Comparison of ENCODE assay signal across 19 cellular contexts in the genomic region with DNA sequence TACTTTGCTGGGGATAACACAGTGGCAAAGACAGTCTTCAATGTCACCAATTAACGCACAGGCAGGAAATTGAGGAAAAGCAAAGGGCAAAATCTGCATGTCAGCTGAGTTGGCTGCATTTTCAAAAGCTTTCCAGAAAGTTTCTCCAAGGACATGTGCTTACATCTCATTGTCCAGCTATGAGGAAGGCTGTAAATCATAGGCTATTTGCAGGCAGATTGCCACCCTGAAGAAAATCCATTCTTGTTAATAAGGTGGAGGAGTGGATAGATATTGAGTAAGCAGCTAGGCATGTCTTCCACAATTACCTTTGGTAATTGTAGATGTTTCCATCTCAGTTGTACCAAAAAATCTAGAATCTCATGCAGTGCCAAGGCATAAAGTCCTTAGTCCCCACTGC.
A peak's percentile ranks its signal among the peaks of the same experiment; 100 is the strongest.
DNase-seq lines count a peak whose midpoint lies in the region; ATAC-seq, FAIRE-seq and TF ChIP-seq lines count a peak whose summit lies in the region.
"Had no signal": no experiment of that assay in that cellular context is flagged by ENCODE, and none has a peak within 500 bp of the region (broad histone marks: within the 10 kb centered on the region; RNA-seq: fewer than 3 reads in every experiment).

No MANE protein-coding gene starts in this region.

- no peak overlapping the region for H2AFZ ChIP-seq in IMR-90 (replicated peaks; ENCODE audit: low read length, poor library complexity)
- no peak overlapping the region for H2AFZ ChIP-seq in H1 (ENCODE audit: low read length)
- H2AFZ ChIP-seq: GM23248 had no signal

- H2BK15ac ChIP-seq in IMR-90 (ENCODE audit: low read depth, low read length) (no peak overlapping the region), H1 (ENCODE audit: low read length) (no peak overlapping the region)

- no peak overlapping the region for H3K18ac ChIP-seq in IMR-90 (ENCODE audit: low read depth, low read length)
- H3K18ac ChIP-seq in H1 (ENCODE audit: extremely low read depth, low read length), result no peak overlapping the region

- no peaks in the 10 kb centered on the region for H3K36me3 ChIP-seq in IMR-90 (ENCODE audit: control insufficient read depth, insufficient read depth, low read length)
- no peaks in the 10 kb centered on the region for H3K36me3 ChIP-seq in H1 (ENCODE audit: control insufficient read depth in 2 of 4, insufficient read depth in 4 of 4, low read length in 3 of 4)
- H3K36me3 ChIP-seq: BE2C, HAP-1 had no signal

- H3K27me3 ChIP-seq in IMR-90 (ENCODE audit: control insufficient read depth, insufficient read depth, low read length), result no peaks in the 10 kb centered on the region
- H3K27me3 ChIP-seq in H1 (replicated peaks in 1 of 4; ENCODE audit: control insufficient read depth in 3 of 4, extremely low read depth in 1 of 4, insufficient read depth in 3 of 4, low read length in 3 of 4), result no peaks in the 10 kb centered on the region
- H3K27me3 ChIP-seq: BE2C had no signal

- H4K91ac ChIP-seq in IMR-90 (ENCODE audit: insufficient read depth, low read depth, low read length), result no peak overlapping the region
- no peak overlapping the region for H4K91ac ChIP-seq in H1 (replicated peaks; ENCODE audit: insufficient read length, low read length)

- H3K56ac ChIP-seq in IMR-90 (ENCODE audit: extremely low read depth, insufficient read depth, low read length) (no peak overlapping the region), H1 (replicated peaks; ENCODE audit: insufficient read length, low read depth, low read length) (no peak overlapping the region)

- DNase-seq in EH (ENCODE audit: low read depth) (peak; percentile 37), IMR-90 (peak; percentile 19), H1 (ENCODE audit: low read depth in 1 of 2, low spot score in 2 of 2) (no peak), kidney tubule cell (ENCODE audit: low spot score) (peak; percentile 45), G401 (ENCODE audit: low spot score) (no peak)
- DNase-seq: BE2C, GM23248, NCI-H1694, NCI-H2081, NCI-H2171, NCI-H446, Right ventricle myocardium superior had no signal

- H3K4me2 ChIP-seq in IMR-90 (ENCODE audit: low read depth, low read length) (no peak overlapping the region), H1 (ENCODE audit: insufficient read depth in 1 of 2, low read depth in 2 of 2, low read length in 2 of 2) (no peak overlapping the region)
- H3K4me2 ChIP-seq: KMS-11 had no signal

- H3K9me3 ChIP-seq in IMR-90 (ENCODE audit: control insufficient read depth, insufficient read depth, low read length), result no peaks in the 10 kb centered on the region
- no peaks in the 10 kb centered on the region for H3K9me3 ChIP-seq in H1 (ENCODE audit: insufficient read depth in 2 of 2, low read depth in 1 of 2, low read length in 1 of 2)
- H3K9me3 ChIP-seq: BE2C, HAP-1 had no signal

- ATAC-seq in IMR-90 (ENCODE audit: low read depth) (no peak), GM18505 (IDR thresholded peaks at IDR 0.05; ENCODE audit: unreplicated experiment) (no peak), HG03469 (IDR thresholded peaks at IDR 0.05; ENCODE audit: unreplicated experiment) (no peak), GM19395 (IDR thresholded peaks at IDR 0.05; ENCODE audit: unreplicated experiment) (no peak)

- H3K23ac ChIP-seq in IMR-90 (ENCODE audit: low read depth, low read length), result no peak overlapping the region
- no peak overlapping the region for H3K23ac ChIP-seq in H1 (ENCODE audit: insufficient read length)

- H2BK20ac ChIP-seq in IMR-90 (ENCODE audit: low read depth, low read length), result no peak overlapping the region
- H2BK20ac ChIP-seq in H1 (ENCODE audit: low read length), result no peak overlapping the region

- no peak for TF ChIP-seq RAD21 in IMR-90 (IDR thresholded peaks at IDR 0.05; ENCODE audit: low read length)
- no peak for TF ChIP-seq RAD21 in H1 (IDR thresholded peaks at IDR 0.05 in 1 of 2, conservative IDR thresholded peaks at IDR 0.05 in 1 of 2; ENCODE audit: low read depth in 2 of 2, low read length in 2 of 2)

- H3K79me1 ChIP-seq in IMR-90 (ENCODE audit: low read depth in 1 of 2, low read length in 2 of 2), result no peaks in the 10 kb centered on the region
- H3K79me1 ChIP-seq in H1 (ENCODE audit: low read depth, low read length), result no peaks in the 10 kb centered on the region

- H4K5ac ChIP-seq in IMR-90 (ENCODE audit: low read depth, low read length) (no peak overlapping the region), H1 (ENCODE audit: insufficient read length, low read depth, low read length) (no peak overlapping the region)

- no peaks in the 10 kb centered on the region for H3K79me2 ChIP-seq in H1 (ENCODE audit: control insufficient read depth in 1 of 2, insufficient read depth in 2 of 2, low read length in 2 of 2)

- H3K27ac ChIP-seq in IMR-90 (ENCODE audit: insufficient read depth, low read length) (no peak overlapping the region), H1 (ENCODE audit: low read depth, low read length) (no peak overlapping the region)
- H3K27ac ChIP-seq: GM23248, KMS-11 had no signal

- intact Hi-C loops in IMR-90 (cut with micrococcal nuclease), result no loop called here

- H4K20me1 ChIP-seq in IMR-90 (ENCODE audit: insufficient read depth, low read length), result no peaks in the 10 kb centered on the region
- no peaks in the 10 kb centered on the region for H4K20me1 ChIP-seq in H1 (replicated peaks in 1 of 2; ENCODE audit: control insufficient read depth in 1 of 2, insufficient read depth in 2 of 2, low read length in 2 of 2)

- no peak overlapping the region for H3K9ac ChIP-seq in IMR-90 (ENCODE audit: low read depth, low read length)
- no peak overlapping the region for H3K9ac ChIP-seq in H1 (replicated peaks in 1 of 4; ENCODE audit: extremely low read depth in 1 of 4, low read depth in 3 of 4, low read length in 3 of 4)
- H3K9ac ChIP-seq: GM23248, KMS-11 had no signal

- H3K4me1 ChIP-seq in IMR-90 (ENCODE audit: control insufficient read depth, insufficient read depth, low read length), result no peaks in the 10 kb centered on the region
- H3K4me1 ChIP-seq in H1 (replicated peaks in 1 of 4; ENCODE audit: control insufficient read depth in 3 of 4, insufficient read depth in 4 of 4, low read length in 3 of 4), result no peaks in the 10 kb centered on the region
- H3K4me1 ChIP-seq: BE2C, HAP-1 had no signal

- POLR2A ChIA-PET in IMR-90 (lab: Charles Lee; ENCODE audit: unreplicated experiment) (no interaction called here), H1 (lab: Charles Lee; ENCODE audit: partially characterized antibody) (no interaction called here)

- H3K4ac ChIP-seq in IMR-90 (ENCODE audit: low read depth, low read length) (no peak overlapping the region), H1 (replicated peaks; ENCODE audit: insufficient read length, low read depth, low read length) (no peak overlapping the region)

- no peaks in the 10 kb centered on the region for H3K9me1 ChIP-seq in IMR-90 (ENCODE audit: insufficient read depth, low read length)

- TF ChIP-seq POLR2A in IMR-90 (IDR thresholded peaks at IDR 0.05; ENCODE audit: low read depth, low read length) (no peak), H1 (IDR thresholded peaks at IDR 0.05; ENCODE audit: control extremely low read depth in 1 of 2, low read depth in 2 of 2, low read length in 2 of 2) (no peak), GM18505 (IDR thresholded peaks at IDR 0.05; ENCODE audit: borderline replicate concordance, extremely low read depth, insufficient read depth, insufficient read length) (no peak)

- 0 out of 2 replicates have a peak overlapping the region, but pooled peaks have one; percentile 32 for H2BK12ac ChIP-seq in H1 (ENCODE audit: low read depth, low read length)

- H3K4me3 ChIP-seq in IMR-90 (ENCODE audit: insufficient read depth, low read depth, low read length) (no peak overlapping the region), H1 (ENCODE audit: extremely low read depth in 1 of 4, insufficient read depth in 2 of 4, low read depth in 3 of 4, low read length in 4 of 4) (no peak overlapping the region)
- H3K4me3 ChIP-seq: GM23248, HAP-1 had no signal

- no peak for TF ChIP-seq EP300 in H1 (IDR thresholded peaks at IDR 0.05; ENCODE audit: borderline replicate concordance in 1 of 2, low read depth in 2 of 2, low read length in 2 of 2)

- no peak overlapping the region for H2AK5ac ChIP-seq in IMR-90 (ENCODE audit: low read depth, low read length)
- H2AK5ac ChIP-seq in H1 (ENCODE audit: low read depth, low read length), result no peak overlapping the region

- WGBS in IMR-90 (ENCODE audit: extremely low coverage in 2 of 2, insufficient read length in 1 of 2), 2 experiments, result 29% methylated on average over 1 of the region's 1 CpG; no CpG with 5 or more reads in 1 of the 2 experiments
- WGBS in H1 (ENCODE audit: extremely low coverage in 1 of 2, insufficient coverage in 1 of 2, insufficient read length in 1 of 2, insufficient replicate concordance in 2 of 2, low coverage in 1 of 2, low lambda C conversion rate in 2 of 2, missing lambda C conversion rate in 1 of 2), 2 experiments, result 100% methylated on average over 1 of the region's 1 CpG; no CpG with 5 or more reads in 1 of the 2 experiments

- in situ Hi-C loops in IMR-90 (cut with MboI; ENCODE audit: low sequenced_read_pairs) (no loop called here), G401 (cut with HindIII; ENCODE audit: low sequenced_read_pairs) (no loop called here)

- H2BK120ac ChIP-seq in IMR-90 (ENCODE audit: low read depth, low read length) (no peak overlapping the region), H1 (replicated peaks; ENCODE audit: low read depth, low read length) (no peak overlapping the region)

- H2BK5ac ChIP-seq in IMR-90 (ENCODE audit: low read depth, low read length, poor library complexity, severe bottlenecking) (no peak overlapping the region), H1 (ENCODE audit: low read depth, low read length) (no peak overlapping the region)

- H3K14ac ChIP-seq in IMR-90 (replicated peaks; ENCODE audit: low read depth, low read length) (no peak overlapping the region), H1 (ENCODE audit: insufficient read length) (no peak overlapping the region)

- TF ChIP-seq CTCF in IMR-90 (conservative IDR thresholded peaks at IDR 0.05; ENCODE audit: low read depth, low read length) (no peak), H1 (IDR thresholded peaks at IDR 0.05; ENCODE audit: control extremely low read depth in 1 of 3, insufficient read depth in 1 of 3, low read depth in 1 of 3, low read length in 3 of 3) (no peak)

- no peak for FAIRE-seq in H1 (lab: Jason Lieb, UNC)
- FAIRE-seq: A204.1, HTR-8/SVneo had no signal

- CTCF ChIA-PET in IMR-90 (lab: Yijun Ruan, JAX) (no interaction called here), H1 (lab: Charles Lee; ENCODE audit: partially characterized antibody) (interaction anchor here (0.6 to 2.9 kb wide), 2 partner anchors 10 to 768 kb away, joined by 4 to 17 read pairs; no protein-coding TSS in a partner anchor)

- no peak overlapping the region for H2AK9ac ChIP-seq in IMR-90 (replicated peaks; ENCODE audit: low read depth, low read length, poor library complexity)

- H3K23me2 ChIP-seq in H1 (ENCODE audit: low read depth, low read length), result no peaks in the 10 kb centered on the region

- BruUV-seq in IMR-90 (replicated peaks; lab: Mats Ljungman, UMichigan), result no TSS peak

- dilution Hi-C loops in IMR-90 (cut with HindIII; ENCODE audit: low sequenced_read_pairs, unreplicated experiment), result no loop called here

- no peak overlapping the region for H4K8ac ChIP-seq in IMR-90 (ENCODE audit: low read depth in 2 of 2, low read length in 2 of 2)
- no peak overlapping the region for H4K8ac ChIP-seq in H1 (ENCODE audit: extremely low read depth, insufficient read depth, low read length)

TF ChIP-seq in IMR-90, 13 proteins besides CTCF, POLR2A, EP300 and RAD21 (continues in another document):
- TF ChIP-seq NFE2L2 (IDR thresholded peaks at IDR 0.05; ENCODE audit: low read depth, low read length), result no peak

Comparison
In these comparisons a context has a peak if more than half of its experiments do, and no peak if none do; other contexts are left out.
1. DNase-seq: peak in EH (single experiment), IMR-90 (single experiment) and kidney tubule cell (single experiment); none in H1 (0 of 2) and G401 (single experiment).